In genomic region chr4:69170233-69171134, GRCh38 we compare ENCODE assay signal across 9 cellular contexts. TPM values are rescaled to one million over a fixed set of nuclear protein-coding genes. Genes with fewer than 3 reads are reported as not detected.
A peak's percentile ranks its signal among the peaks of the same experiment; 100 is the strongest.
DNase-seq lines count a peak whose midpoint lies in the region; ATAC-seq and TF ChIP-seq lines count a peak whose summit lies in the region.
"Not testable (repeated sequence)": the region's sequence is repeated elsewhere in the genome, so short reads cannot be mapped to it uniquely, and the experiment has no call there.
"Had no signal": no experiment of that assay in that cellular context is flagged by ENCODE, and none has a peak within 500 bp of the region (broad histone marks: within the 10 kb centered on the region; RNA-seq: fewer than 3 reads in every experiment).

No MANE protein-coding gene starts in this region.

- DNase-seq in DMS 273 (lab: John Stamatoyannopoulos, UW; ENCODE audit: unreplicated experiment), result peak; percentile 32
- peak; percentile 6 for DNase-seq in NCI-H1436 treated with DMSO at 0.1 percent for 48 hours (lab: John Stamatoyannopoulos, UW)
- DNase-seq in MCF 10A (ENCODE audit: unreplicated experiment), result peak; percentile 61
- DNase-seq in iPS-NIHi7 (ENCODE audit: extremely low spot score), result peak; percentile 8
- peak; percentile 20 for DNase-seq in smooth muscle cell of the brain vasculature (ENCODE audit: low read depth, low spot score)

- H3K4me1 Mint-ChIP-seq in MCF 10A (ENCODE audit: insufficient read depth, unreplicated experiment), result not testable (repeated sequence)

- intact Hi-C loops in MCF 10A (cut with micrococcal nuclease), result loop anchor here (1.0 to 5.0 kb wide), 3 partner anchors 668 to 898 kb away; no protein-coding TSS in a partner anchor

- CTCF ChIA-PET in MCF 10A (lab: Yijun Ruan, JAX), result interaction anchor here (0.6 to 1.4 kb wide), 31 partner anchors 10 to 1823 kb away, joined by 3 to 14 read pairs (median 4); partner anchors contain the start of gene DCK

- BruUV-seq in MCF 10A (replicated peaks; lab: Mats Ljungman, UMichigan), result not testable (repeated sequence)

- H3K9me3 Mint-ChIP-seq in MCF 10A (ENCODE audit: unreplicated experiment), result peaks cover 11% of the 10 kb centered on the region

- H3K27me3 Mint-ChIP-seq in MCF 10A (ENCODE audit: insufficient read depth, unreplicated experiment), result not testable (repeated sequence)

- TF ChIP-seq CTCF in MCF 10A (IDR thresholded peaks at IDR 0.05; ENCODE audit: unreplicated experiment), result peak; percentile 53

- not testable (repeated sequence) for H3K36me3 Mint-ChIP-seq in MCF 10A (ENCODE audit: insufficient read depth, unreplicated experiment)

- not testable (repeated sequence) for H3K27ac Mint-ChIP-seq in MCF 10A (ENCODE audit: low read depth, unreplicated experiment)

- POLR2A ChIA-PET in MCF 10A (lab: Yijun Ruan, JAX), result interaction anchor here (0.8 kb wide), 1 partner anchor 780 kb away, joined by 4 read pairs; no protein-coding TSS in a partner anchor

- peak; percentile 84 for ATAC-seq in GM19395 (IDR thresholded peaks at IDR 0.05; ENCODE audit: unreplicated experiment)
- peak; percentile 63 for ATAC-seq in HG03060 (IDR thresholded peaks at IDR 0.05; ENCODE audit: low read depth, unreplicated experiment)
- peak; percentile 84 for ATAC-seq in SK-N-SH treated with all-trans-retinoic acid at 6 μM for 48 hours

- H3K4me3 Mint-ChIP-seq in MCF 10A (ENCODE audit: unreplicated experiment), result not testable (repeated sequence)

RNA-seq across cellular contexts. Expression of gene UGT2B11, which starts 44.1 kb away (rescaled TPM):
- total RNA-seq in MCF 10A (2022), result not detected in 2 replicates
- total RNA-seq: activated T-cell treated with anti-CD3 and anti-CD28 coated beads, Interleukin-2, amount 50 U/mL, for 4 hours had no signal

Comparison
In these comparisons a context has a peak if more than half of its experiments do, and no peak if none do; other contexts are left out.
1. Peak in every context shown above with its lines: DNase-seq and ATAC-seq.
2. DNase-seq: peak in every context shown above with its lines; median percentile 61 in MCF 10A; 32 in DMS 273; 20 in smooth muscle cell of the brain vasculature; 8 in iPS-NIHi7; 6 in NCI-H1436 treated with DMSO at 0.1 percent for 48 hours.